ENCODE assay signal across 8 cellular contexts in genomic region chr2:64654063-64654811, GRCh38. TPM values are rescaled to one million over a fixed set of nuclear protein-coding genes. Genes with fewer than 3 reads are reported as not detected.
DNase-seq lines count a peak whose midpoint lies in the region; ATAC-seq and TF ChIP-seq lines count a peak whose summit lies in the region.

No MANE protein-coding gene starts in this region.

- H4K5ac ChIP-seq in H9 (ENCODE audit: insufficient read length, low read depth, low read length) = no peak overlapping the region

- H4K91ac ChIP-seq in H9 (ENCODE audit: insufficient read length, low read depth, low read length) = no peak overlapping the region

- H3K56ac ChIP-seq in H9 (ENCODE audit: insufficient read length, low read depth, low read length) = no peak overlapping the region

- WGBS in H9 (ENCODE audit: extremely low coverage, insufficient read length, low lambda C conversion rate) = no CpG with 5 or more reads among the region's 70 CpGs

- H3K4ac ChIP-seq in H9 (ENCODE audit: low read depth, low read length) = no peak overlapping the region

- no peak overlapping the region for H2BK20ac ChIP-seq in H9 (ENCODE audit: low read depth, low read length, poor library complexity, severe bottlenecking)

- peak overlapping the region in 2 of 3 experiments; percentile 55 to 77; a peak in 2 of 7 replicates for H3K27ac Mint-ChIP-seq in H9
- H3K27ac Mint-ChIP-seq in activated naive CD8-positive, alpha-beta T cell treated with anti-CD3 and anti-CD28 coated beads, Interleukin-2, amount 50 U/mL, for 24 hours = peak overlapping the region; percentile 88

- peak overlapping the region; percentile 78 for H3K4me2 ChIP-seq in H9 (ENCODE audit: insufficient read depth, insufficient read length, low read length)

- H3K79me2 ChIP-seq in H9 (ENCODE audit: insufficient read depth, low read length) = 0 out of 2 replicates have a peak, but pooled peaks cover 3% of the 10 kb centered on the region

- no peak overlapping the region for H2AFZ ChIP-seq in H9 (ENCODE audit: low read length)

- H3K4me1 Mint-ChIP-seq in H9 = peaks cover 31 to 34% of the 10 kb centered on the region in 2 experiments
- peaks cover 83% of the 10 kb centered on the region for H3K4me1 Mint-ChIP-seq in activated naive CD8-positive, alpha-beta T cell treated with anti-CD3 and anti-CD28 coated beads, Interleukin-2, amount 50 U/mL, for 24 hours

- H3K36me3 ChIP-seq in left ventricle myocardium inferior = no peaks in the 10 kb centered on the region

- no peak overlapping the region for H2BK15ac ChIP-seq in H9 (ENCODE audit: low read depth, low read length)

- peak; percentile 76 for DNase-seq in H9
- peak; percentile 78 for DNase-seq in LoVo (ENCODE audit: low spot score)
- peak; percentile 65 to 86 for DNase-seq in SW 1271 (lab: John Stamatoyannopoulos, UW)
- peak; percentile 74 for DNase-seq in activated naive CD8-positive, alpha-beta T cell treated with anti-CD3 and anti-CD28 coated beads, Interleukin-2, amount 50 U/mL, for 24 hours
- peak; percentile 78 for DNase-seq in left ventricle myocardium inferior
- DNase-seq in retina = peak; percentile 92
- DNase-seq in middle frontal gyrus (ENCODE audit: extremely low spot score, low spot score) = no peak

- intact Hi-C loops in left ventricle myocardium inferior (cut with micrococcal nuclease) = no loop called here

- no peak overlapping the region for H2BK120ac ChIP-seq in H9 (ENCODE audit: low read depth, low read length, poor library complexity, severe bottlenecking)

- no peak overlapping the region for H2BK5ac ChIP-seq in H9 (ENCODE audit: insufficient read length, low read length)

- H3T11ph ChIP-seq in H9 (ENCODE audit: low read length) = no peak overlapping the region

- H4K8ac ChIP-seq in H9 (replicated peaks; ENCODE audit: insufficient read length, low read depth, low read length) = no peak overlapping the region

- H2AK5ac ChIP-seq in H9 (ENCODE audit: insufficient read length, low read length) = no peak overlapping the region

- H3K4me1 ChIP-seq in H9 (ENCODE audit: insufficient read depth, low read length) (peaks cover 2% of the 10 kb centered on the region; the same call in 1 of the 2 replicates), left ventricle myocardium inferior (peaks cover 64% of the 10 kb centered on the region)

- no peaks in the 10 kb centered on the region for H3K36me3 Mint-ChIP-seq in H9 (ENCODE audit: insufficient read depth in 1 of 3, low read depth in 3 of 3)
- no peaks in the 10 kb centered on the region for H3K36me3 Mint-ChIP-seq in activated naive CD8-positive, alpha-beta T cell treated with anti-CD3 and anti-CD28 coated beads, Interleukin-2, amount 50 U/mL, for 24 hours (ENCODE audit: low read depth)

- H3K23ac ChIP-seq in H9 (ENCODE audit: insufficient read length, low read depth, low read length) = no peak overlapping the region

- peaks cover 18% of the 10 kb centered on the region for H3K23me2 ChIP-seq in H9 (ENCODE audit: insufficient read length, low read depth, low read length, poor library complexity, severe bottlenecking)

- no peak overlapping the region for H2BK12ac ChIP-seq in H9 (ENCODE audit: insufficient read length, low read depth, low read length)

- peaks cover 52% of the 10 kb centered on the region for H3K27me3 Mint-ChIP-seq in H9 (ENCODE audit: low read depth)
- no peaks in the 10 kb centered on the region for H3K27me3 Mint-ChIP-seq in activated naive CD8-positive, alpha-beta T cell treated with anti-CD3 and anti-CD28 coated beads, Interleukin-2, amount 50 U/mL, for 24 hours

- H3K79me1 ChIP-seq in H9 (ENCODE audit: insufficient read depth, low read depth, low read length, poor library complexity, severe bottlenecking) = no peaks in the 10 kb centered on the region

- TF ChIP-seq CTCF in H9 (conservative IDR thresholded peaks at IDR 0.05) (no peak), left ventricle myocardium inferior (IDR thresholded peaks at IDR 0.05; ENCODE audit: borderline replicate concordance) (no peak)

- no peak overlapping the region for H3K27ac ChIP-seq in H9 (ENCODE audit: insufficient read length, low read depth, low read length)
- peak overlapping the region; percentile 99 for H3K27ac ChIP-seq in left ventricle myocardium inferior (replicated peaks)

- ATAC-seq in activated naive CD8-positive, alpha-beta T cell treated with anti-CD3 and anti-CD28 coated beads, Interleukin-2, amount 50 U/mL, for 24 hours = peak; percentile 59

- H3K4me3 ChIP-seq in GM08714 (ENCODE audit: low read length) (peak overlapping the region; percentile 63), left ventricle myocardium inferior (peak overlapping the region; percentile 80)

- H4K20me1 ChIP-seq in H9 (ENCODE audit: control insufficient read depth, insufficient read depth, insufficient read length) = no peaks in the 10 kb centered on the region

- peak overlapping the region; percentile 73 for H3K9ac ChIP-seq in H9 (ENCODE audit: extremely low read depth, insufficient read length, low read length)

- H3K4me3 Mint-ChIP-seq in H9 = peak overlapping the region; percentile 77 to 87
- H3K4me3 Mint-ChIP-seq in activated naive CD8-positive, alpha-beta T cell treated with anti-CD3 and anti-CD28 coated beads, Interleukin-2, amount 50 U/mL, for 24 hours = peak overlapping the region; percentile 78

- peak overlapping the region; percentile 92 for H3K18ac ChIP-seq in H9 (ENCODE audit: insufficient read length, low read depth, low read length)

- no peaks in the 10 kb centered on the region; the same call in 1 of the 2 replicates for H3K27me3 ChIP-seq in H9 (ENCODE audit: insufficient read depth, low read length)
- H3K27me3 ChIP-seq in left ventricle myocardium inferior (ENCODE audit: low read depth) = no peaks in the 10 kb centered on the region

- H3K14ac ChIP-seq in H9 (ENCODE audit: insufficient read depth, low read length) = peak overlapping the region; percentile 92

- H3K9me3 Mint-ChIP-seq in H9 = no peaks in the 10 kb centered on the region
- H3K9me3 Mint-ChIP-seq in activated naive CD8-positive, alpha-beta T cell treated with anti-CD3 and anti-CD28 coated beads, Interleukin-2, amount 50 U/mL, for 24 hours = no peaks in the 10 kb centered on the region

- no peaks in the 10 kb centered on the region for H3K9me3 ChIP-seq in H9 (ENCODE audit: control insufficient read depth, low read depth, low read length)
- H3K9me3 ChIP-seq in left ventricle myocardium inferior (replicated peaks) = no peaks in the 10 kb centered on the region

RNA-seq across cellular contexts. Expression of gene SERTAD2, which starts 0.5 kb away (rescaled TPM):
- total RNA-seq in H9 (2021) = 3.5 and 3.7 TPM in 2 replicates
- total RNA-seq in left ventricle myocardium inferior = 14.5 TPM
